8 cellular contexts compared by ENCODE assay signal in the genomic region with DNA sequence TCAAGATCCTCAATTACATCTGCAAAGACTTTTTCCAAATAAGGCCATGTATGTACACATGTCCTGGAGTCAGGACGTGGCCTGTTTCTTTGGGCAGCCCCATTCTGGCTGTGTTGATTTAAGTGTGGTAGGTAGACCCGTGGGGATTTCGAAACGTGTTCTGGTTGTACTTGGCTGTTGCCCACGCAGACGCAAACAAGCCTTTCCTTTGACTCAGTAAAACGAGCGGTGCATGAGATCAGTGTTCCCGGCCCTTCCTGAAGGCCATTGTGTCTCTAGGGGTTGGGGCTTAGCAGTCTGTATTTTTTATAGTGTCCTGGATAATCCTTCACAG.
DNase-seq lines count a peak whose midpoint lies in the region; ATAC-seq, FAIRE-seq and TF ChIP-seq lines count a peak whose summit lies in the region.

No MANE protein-coding gene starts in this region.

- H3K9me3 ChIP-seq in A549 (no peaks in the 10 kb centered on the region), body of pancreas (no peaks in the 10 kb centered on the region), lung (ENCODE audit: control insufficient read depth in 2 of 2, insufficient read depth in 1 of 2, low read length in 1 of 2) (no peaks in the 10 kb centered on the region)

- DNase-seq in A549 (ENCODE audit: low read depth in 1 of 2, low spot score in 1 of 2): peak in 1 of 2 experiments; percentile 64
- peak; percentile 65 for DNase-seq in HFF-Myc (ENCODE audit: extremely low read depth, low read depth)
- peak; percentile 84 to 93 (median 92) for DNase-seq in body of pancreas
- DNase-seq in lung (ENCODE audit: low spot score): peak; percentile 55
- no peak for DNase-seq in activated CD8-positive, alpha-beta memory T cell treated with anti-CD3 and anti-CD28 coated beads, Interleukin-2, amount 50 U/mL, for 4 hours
- DNase-seq in NOMO-1 treated with dmso at 0.1 percent for 144 hours (lab: John Stamatoyannopoulos, UW; ENCODE audit: unreplicated experiment): no peak
- DNase-seq in retina: no peak
- no peak for DNase-seq in LoVo (ENCODE audit: low spot score)

- H3K4me1 ChIP-seq in A549: peaks cover 20% of the 10 kb centered on the region; the same call in 2 of the 3 replicates
- H3K4me1 ChIP-seq in body of pancreas: peaks cover 29% of the 10 kb centered on the region
- H3K4me1 ChIP-seq in lung (ENCODE audit: control insufficient read depth in 2 of 2, insufficient read depth in 2 of 2, low read length in 2 of 2): no peaks in the 10 kb centered on the region

- H3K27ac ChIP-seq in A549: peak overlapping the region; percentile 42 to 59; a peak in 2 of 6 replicates
- peak overlapping the region; percentile 73 to 85 (median 78) for H3K27ac ChIP-seq in body of pancreas
- peak overlapping the region in 1 of 2 donors; percentile 38 for H3K27ac ChIP-seq in lung (ENCODE audit: low read depth in 1 of 2, low read length in 1 of 2)

- no peak for TF ChIP-seq RAD21 in A549 (conservative IDR thresholded peaks at IDR 0.05 in 1 of 2, IDR thresholded peaks at IDR 0.05 in 1 of 2)

- no peaks in the 10 kb centered on the region for H3K27me3 ChIP-seq in body of pancreas
- H3K27me3 ChIP-seq in lung (ENCODE audit: control insufficient read depth, insufficient read depth): no peaks in the 10 kb centered on the region

- H3K36me3 ChIP-seq in body of pancreas (replicated peaks in 1 of 2; ENCODE audit: insufficient read depth in 1 of 2, low read depth in 2 of 2) (peaks cover 0 to 8% of the 10 kb centered on the region in 2 donors), lung (ENCODE audit: control insufficient read depth in 2 of 2, insufficient read depth in 2 of 2, low read length in 2 of 2) (peaks cover 6 to 24% of the 10 kb centered on the region in 2 donors)

- FAIRE-seq in A549 (lab: Jason Lieb, UNC): no peak

- intact Hi-C loops in body of pancreas (cut with DNase I): no loop called here

- H3K4me3 ChIP-seq in A549: no peak overlapping the region
- H3K4me3 ChIP-seq in HFF-Myc (replicated peaks; ENCODE audit: low read depth, low read length): no peak overlapping the region
- H3K4me3 ChIP-seq in body of pancreas: no peak overlapping the region
- H3K4me3 ChIP-seq in lung: no peak overlapping the region

- POLR2A ChIA-PET in A549 (lab: Yijun Ruan, JAX): interaction anchor here (1.2 kb wide), 1 partner anchor 28 kb away, joined by 4 read pairs; no protein-coding TSS in a partner anchor

- CTCF ChIA-PET in A549 (lab: Yijun Ruan, JAX): interaction anchor here (0.5 to 4.6 kb wide), 10 partner anchors 10 to 102 kb away, joined by 3 to 53 read pairs (median 5); a partner anchor contains a TSS

- no peak overlapping the region for H3K4me2 ChIP-seq in A549

- TF ChIP-seq POLR2A in A549 (IDR thresholded peaks at IDR 0.05; ENCODE audit: low read length) (no peak), body of pancreas (IDR thresholded peaks at IDR 0.05) (peak in 2 of 3 donors; percentile 35)

- TF ChIP-seq CTCF in A549 (IDR thresholded peaks at IDR 0.05): no peak
- TF ChIP-seq CTCF in HFF-Myc (IDR thresholded peaks at IDR 0.05; ENCODE audit: low read depth, low read length, missing control alignments): no peak
- no peak for TF ChIP-seq CTCF in body of pancreas (IDR thresholded peaks at IDR 0.05)
- TF ChIP-seq CTCF in lung (IDR thresholded peaks at IDR 0.05; ENCODE audit: control extremely low read depth, extremely low read depth): no peak

- ATAC-seq in A549 (peak; percentile 19 to 21; a peak in 5 of 6 replicates), body of pancreas (peak; percentile 89), lung (ENCODE audit: insufficient read depth, low FRiP score) (peak; percentile 50)

- TF ChIP-seq EP300 in A549 (IDR thresholded peaks at IDR 0.05): no peak

- 46% methylated on average over 9 of the region's 9 CpGs for WGBS in A549 (ENCODE audit: missing lambda C conversion rate)
- 6 to 11% methylated on average over 9 of the region's 9 CpGs for WGBS in body of pancreas, 2 donors
- WGBS in lung, 2 donors: 21 to 27% methylated on average over 9 of the region's 9 CpGs

TF ChIP-seq in A549, 52 proteins besides CTCF, POLR2A, EP300 and RAD21:
- TF ChIP-seq HOXB13 (CRISPR knock-in tag; IDR thresholded peaks at IDR 0.05; ENCODE audit: low read depth): no peak
- TF ChIP-seq CEBPB (IDR thresholded peaks at IDR 0.05): peak in 1 of 2 experiments; percentile 25; a peak in 1 of 4 replicates
TF ChIP-seq in A549: peak in this region for 1.

Comparison
In these comparisons a context has a peak if more than half of its experiments do, and no peak if none do; other contexts are left out.
1. ATAC-seq: peak in every context shown above with its lines; median percentile 89 in body of pancreas; 50 in lung; 20 in A549.
2. DNase-seq: peak in HFF-Myc (single experiment), body of pancreas (4 of 4) and lung (single experiment); none in activated CD8-positive, alpha-beta memory T cell treated with anti-CD3 and anti-CD28 coated beads, Interleukin-2, amount 50 U/mL, for 4 hours (single experiment), NOMO-1 treated with dmso at 0.1 percent for 144 hours (single experiment), retina (single experiment) and LoVo (single experiment).